9 cellular contexts compared by ENCODE assay signal in the genomic region with DNA sequence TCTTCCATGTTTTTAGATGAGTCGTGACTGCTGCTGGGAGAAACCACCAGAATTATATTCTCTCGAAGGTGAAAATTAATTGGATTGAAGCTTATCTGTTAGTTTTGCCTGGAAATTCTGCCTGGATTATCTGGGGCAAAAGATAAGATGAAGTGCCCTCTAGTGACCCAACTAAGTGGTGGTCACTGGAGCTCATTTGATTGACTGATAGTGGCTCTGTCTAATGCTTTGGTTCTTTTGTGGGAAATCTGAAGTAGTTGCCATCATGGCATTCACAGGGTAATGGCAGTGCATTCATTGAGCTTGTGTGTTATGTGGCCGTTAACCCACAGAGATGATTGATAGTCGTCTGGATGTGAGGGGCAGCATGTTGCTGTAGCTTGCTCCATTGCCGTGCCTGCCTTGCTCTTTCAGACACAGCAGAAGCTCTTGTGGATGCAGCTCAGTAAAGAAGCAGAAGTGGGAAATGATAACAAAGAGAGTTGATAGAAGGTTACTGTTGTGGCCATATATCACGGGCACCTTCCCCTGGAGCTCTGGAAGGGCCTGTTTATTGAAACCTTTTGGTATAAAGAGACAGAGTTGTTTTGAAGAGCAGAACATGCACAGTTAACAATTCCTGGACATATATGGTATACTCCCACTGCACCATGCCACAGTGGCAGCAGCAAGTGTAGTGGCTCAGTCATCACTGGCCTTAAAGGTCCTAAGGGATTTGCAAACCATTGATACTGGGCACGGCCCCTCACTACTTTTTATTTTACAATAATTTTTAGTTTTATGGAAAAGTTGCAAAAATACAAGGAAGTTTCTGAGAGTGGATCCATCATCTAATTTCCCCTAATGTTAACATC. TPM values are rescaled to one million over a fixed set of nuclear protein-coding genes. Genes with fewer than 3 reads are reported as not detected.
A peak's percentile ranks its signal among the peaks of the same experiment; 100 is the strongest.
DNase-seq lines count a peak whose midpoint lies in the region; ATAC-seq and TF ChIP-seq lines count a peak whose summit lies in the region.
"Had no signal": no experiment of that assay in that cellular context is flagged by ENCODE, and none has a peak within 500 bp of the region (broad histone marks: within the 10 kb centered on the region; RNA-seq: fewer than 3 reads in every experiment).

No MANE protein-coding gene starts in this region.

- H3K23ac ChIP-seq in IMR-90 (ENCODE audit: low read depth, low read length): no peak overlapping the region

- no peak overlapping the region for H4K5ac ChIP-seq in IMR-90 (ENCODE audit: low read depth, low read length)

- ATAC-seq in IMR-90 (ENCODE audit: low read depth) (peak; percentile 69), HG02852 (IDR thresholded peaks at IDR 0.05; ENCODE audit: unreplicated experiment) (no peak), aorta (ENCODE audit: low FRiP score) (no peak), left lung (no peak)

- H3K14ac ChIP-seq in IMR-90 (replicated peaks; ENCODE audit: low read depth, low read length): no peak overlapping the region

- H2BK120ac ChIP-seq in IMR-90 (ENCODE audit: low read depth, low read length): no peak overlapping the region

- peak overlapping the region; percentile 3 for H2AK9ac ChIP-seq in IMR-90 (replicated peaks; ENCODE audit: low read depth, low read length, poor library complexity)

- no TSS peak for BruUV-seq in IMR-90 (replicated peaks; lab: Mats Ljungman, UMichigan)

- H3K4me2 ChIP-seq in IMR-90 (ENCODE audit: low read depth, low read length): no peak overlapping the region

- H2BK5ac ChIP-seq in IMR-90 (ENCODE audit: low read depth, low read length, poor library complexity, severe bottlenecking): no peak overlapping the region

- no peak overlapping the region for H2BK15ac ChIP-seq in IMR-90 (ENCODE audit: low read depth, low read length)

- no peak overlapping the region for H3K4me3 ChIP-seq in AG10803 (ENCODE audit: low read length)
- no peak overlapping the region for H3K4me3 ChIP-seq in IMR-90 (ENCODE audit: insufficient read depth, low read depth, low read length)
- H3K4me3 ChIP-seq in astrocyte of the spinal cord (ENCODE audit: low read depth, low read length): no peak overlapping the region
- no peak overlapping the region for H3K4me3 ChIP-seq in liver (ENCODE audit: low read depth in 1 of 3, low read length in 3 of 3)
- H3K4me3 ChIP-seq in aorta (ENCODE audit: low read length in 2 of 2): no peak overlapping the region
- no peak overlapping the region for H3K4me3 ChIP-seq in left lung

- in situ Hi-C loops in IMR-90 (cut with MboI; ENCODE audit: low sequenced_read_pairs) (no loop called here), astrocyte of the spinal cord (cut with HindIII; ENCODE audit: low sequenced_read_pairs) (no loop called here)

- H3K27me3 ChIP-seq in IMR-90 (ENCODE audit: control insufficient read depth, insufficient read depth, low read length) (no peaks in the 10 kb centered on the region), liver (ENCODE audit: control insufficient read depth in 4 of 4, insufficient read depth in 4 of 4, low read length in 3 of 4) (no peaks in the 10 kb centered on the region), aorta (ENCODE audit: control insufficient read depth in 1 of 2, insufficient read depth in 2 of 2, low read length in 1 of 2) (no peaks in the 10 kb centered on the region), left lung (no peaks in the 10 kb centered on the region)

- dilution Hi-C loops in IMR-90 (cut with HindIII; ENCODE audit: low sequenced_read_pairs, unreplicated experiment): no loop called here

- H3K9ac ChIP-seq in IMR-90 (ENCODE audit: low read depth, low read length) (no peak overlapping the region), liver (ENCODE audit: low read depth in 1 of 2, low read length in 2 of 2) (no peak overlapping the region)

- TF ChIP-seq CTCF in AG10803 (conservative IDR thresholded peaks at IDR 0.05; ENCODE audit: low read length) (peak; percentile 46), IMR-90 (conservative IDR thresholded peaks at IDR 0.05; ENCODE audit: low read depth, low read length) (peak; percentile 35), astrocyte of the spinal cord (IDR thresholded peaks at IDR 0.05; ENCODE audit: low read depth, low read length) (peak; percentile 32), liver (IDR thresholded peaks at IDR 0.05; ENCODE audit: low read depth, low read length, missing input control) (peak; percentile 48), left lung (IDR thresholded peaks at IDR 0.05) (no peak)

- H2BK20ac ChIP-seq in IMR-90 (ENCODE audit: low read depth, low read length): no peak overlapping the region

- 37% methylated on average over 3 of the region's 7 CpGs; no CpG with 5 or more reads in 1 of the 2 experiments for WGBS in IMR-90 (ENCODE audit: extremely low coverage in 2 of 2, insufficient read length in 1 of 2), 2 experiments
- 50% methylated on average over 7 of the region's 7 CpGs for WGBS in liver
- WGBS in aorta, 2 donors: 43 to 48% methylated on average over 7 of the region's 7 CpGs

- intact Hi-C loops in IMR-90 (cut with micrococcal nuclease) (loop anchor here (1.0 kb wide), 1 partner anchor 168 kb away; no protein-coding TSS in a partner anchor), aorta (cut with DNase I) (no loop called here), left lung (cut with DNase I) (no loop called here)

- H4K8ac ChIP-seq in IMR-90 (ENCODE audit: low read depth in 2 of 2, low read length in 2 of 2): no peak overlapping the region

- H3K27ac ChIP-seq in IMR-90 (ENCODE audit: insufficient read depth, low read length) (no peak overlapping the region), liver (ENCODE audit: low read depth in 1 of 2, low read length in 2 of 2) (peak overlapping the region; percentile 48 to 49), aorta (ENCODE audit: low read depth in 1 of 2, low read length in 2 of 2) (no peak overlapping the region), left lung (no peak overlapping the region)

- no peak for TF ChIP-seq POLR2A in IMR-90 (IDR thresholded peaks at IDR 0.05; ENCODE audit: low read depth, low read length)

- no peak overlapping the region for H3K4ac ChIP-seq in IMR-90 (ENCODE audit: low read depth, low read length)

- DNase-seq in AG10803 (ENCODE audit: low read depth) (peak; percentile 5), IMR-90 (peak; percentile 10), astrocyte of the spinal cord (ENCODE audit: low read depth, low spot score) (no peak), AML-193 (lab: John Stamatoyannopoulos, UW) (no peak), aorta (no peak), left lung (no peak)
- DNase-seq: NCI-H1105 treated with DMSO at 0.1 percent for 48 hours had no signal

- CTCF ChIA-PET in IMR-90 (lab: Yijun Ruan, JAX): interaction anchor here (0.5 to 1.7 kb wide), 9 partner anchors 10 to 242 kb away, joined by 3 to 26 read pairs (median 3); no protein-coding TSS in a partner anchor

- no peak overlapping the region for H2AK5ac ChIP-seq in IMR-90 (ENCODE audit: low read depth, low read length)

- H3K9me3 ChIP-seq in IMR-90 (ENCODE audit: control insufficient read depth, insufficient read depth, low read length): no peaks in the 10 kb centered on the region
- no peaks in the 10 kb centered on the region for H3K9me3 ChIP-seq in liver (ENCODE audit: control insufficient read depth in 4 of 4, low read length in 3 of 4)
- H3K9me3 ChIP-seq in aorta (ENCODE audit: control insufficient read depth, low read length): no peaks in the 10 kb centered on the region
- H3K9me3 ChIP-seq in left lung: no peaks in the 10 kb centered on the region

- no peak overlapping the region for H4K91ac ChIP-seq in IMR-90 (ENCODE audit: insufficient read depth, low read depth, low read length)

- H2AFZ ChIP-seq in IMR-90 (replicated peaks; ENCODE audit: low read length, poor library complexity): no peak overlapping the region

- H3K4me1 ChIP-seq in IMR-90 (ENCODE audit: control insufficient read depth, insufficient read depth, low read length): no peaks in the 10 kb centered on the region
- H3K4me1 ChIP-seq in liver (ENCODE audit: control insufficient read depth in 4 of 4, insufficient read depth in 4 of 4, low read length in 3 of 4): peaks cover 2 to 21% (median 6%) of the 10 kb centered on the region in 4 donors
- H3K4me1 ChIP-seq in aorta (ENCODE audit: control insufficient read depth in 1 of 2, insufficient read depth in 2 of 2, low read length in 2 of 2): no peaks in the 10 kb centered on the region
- no peaks in the 10 kb centered on the region for H3K4me1 ChIP-seq in left lung

- no peaks in the 10 kb centered on the region for H3K79me1 ChIP-seq in IMR-90 (ENCODE audit: low read depth in 1 of 2, low read length in 2 of 2)

- no peaks in the 10 kb centered on the region for H3K36me3 ChIP-seq in IMR-90 (ENCODE audit: control insufficient read depth, insufficient read depth, low read length)
- H3K36me3 ChIP-seq in liver (ENCODE audit: control insufficient read depth in 4 of 4, insufficient read depth in 3 of 4, low read depth in 1 of 4, low read length in 3 of 4): peaks cover 0 to 16% (median 3%) of the 10 kb centered on the region in 4 donors
- H3K36me3 ChIP-seq in aorta (ENCODE audit: control insufficient read depth in 1 of 2, insufficient read depth in 2 of 2, low read length in 1 of 2): no peaks in the 10 kb centered on the region
- H3K36me3 ChIP-seq in left lung: no peaks in the 10 kb centered on the region

- no peak overlapping the region for H3K56ac ChIP-seq in IMR-90 (ENCODE audit: extremely low read depth, insufficient read depth, low read length)

- H3K18ac ChIP-seq in IMR-90 (ENCODE audit: low read depth, low read length): no peak overlapping the region

- peak; percentile 41; the same call in 1 of the 2 replicates for TF ChIP-seq RAD21 in IMR-90 (IDR thresholded peaks at IDR 0.05; ENCODE audit: low read length)
- TF ChIP-seq RAD21 in liver (IDR thresholded peaks at IDR 0.05): peak; percentile 80 to 82

- no peaks in the 10 kb centered on the region for H3K9me1 ChIP-seq in IMR-90 (ENCODE audit: insufficient read depth, low read length)

- POLR2A ChIA-PET in IMR-90 (lab: Charles Lee; ENCODE audit: unreplicated experiment): interaction anchor here (1.0 kb wide), 1 partner anchor 164 kb away, joined by 3 read pairs; no protein-coding TSS in a partner anchor

- H4K20me1 ChIP-seq in IMR-90 (ENCODE audit: insufficient read depth, low read length): no peaks in the 10 kb centered on the region

RNA-seq across cellular contexts. Expression of gene CXADR, which starts 42.0 kb away (rescaled TPM):
- 0.83 and 1.1 TPM in 2 replicates for total RNA-seq in IMR-90 (2012; rRNA removed)
- polyA plus RNA-seq in IMR-90 (2012; rRNA removed): 0.21 and 0.26 TPM in 2 replicates
- polyA plus RNA-seq in IMR-90 (2012; cell fraction: cytosol; rRNA removed): 0.09 TPM in 2 replicates
- 0.02 and 0.08 TPM in 2 replicates for polyA plus RNA-seq in IMR-90 (2012; cell fraction: nucleus; rRNA removed; ENCODE audit: low replicate concordance)
- 10 to 100 TPM; 26.8 to 46.4 TPM for total RNA-seq in liver
- polyA plus RNA-seq in liver: 10 to 100 TPM in 1 of 2 donors, 1 to 10 TPM in 1; 8.5 to 26.3 TPM
- total RNA-seq in aorta: under 1 TPM; 0.52 to 0.63 TPM
- 1 to 10 TPM in 1 of 2 donors, not detected in 1; 1.3 TPM for polyA plus RNA-seq in aorta
- 10 to 100 TPM; 22.4 to 25.1 TPM for total RNA-seq in left lung

RNA-seq across cellular contexts. Expression of gene BTG3, which starts 57.9 kb away (rescaled TPM):
- total RNA-seq in IMR-90 (2012; rRNA removed) (22.4 and 29.2 TPM in 2 replicates), liver (10 to 100 TPM in 1 of 2 donors, 1 to 10 TPM in 1; 4.1 to 25.5 TPM), aorta (10 to 100 TPM; 22.4 to 38.3 TPM), left lung (10 to 100 TPM; 45.7 to 81.4 TPM)
- polyA plus RNA-seq in IMR-90 (2012; rRNA removed) (33.9 and 38.1 TPM in 2 replicates), liver (1 to 10 TPM; 4.8 to 6.3 TPM), aorta (10 to 100 TPM; 15.5 to 32.2 TPM)
- polyA plus RNA-seq in IMR-90 (2012; cell fraction: cytosol; rRNA removed): 14.1 and 27.6 TPM in 2 replicates
- polyA plus RNA-seq in IMR-90 (2012; cell fraction: nucleus; rRNA removed; ENCODE audit: low replicate concordance): 7.8 and 51.2 TPM in 2 replicates

Comparison
In these comparisons a context has a peak if more than half of its experiments do, and no peak if none do; other contexts are left out.
1. DNase-seq: peak in AG10803 (single experiment) and IMR-90 (single experiment); none in astrocyte of the spinal cord (single experiment), AML-193 (0 of 2), aorta (0 of 2) and left lung (0 of 2).
2. CTCF ChIP-seq: peak in AG10803 (single experiment), IMR-90 (single experiment), astrocyte of the spinal cord (single experiment) and liver (single experiment); none in left lung (0 of 2).
3. H3K27ac ChIP-seq: peak in liver (2 of 2); none in IMR-90 (single experiment), aorta (0 of 2) and left lung (0 of 2).
4. RNA of gene CXADR, which starts 42.0 kb away (total RNA-seq): 26.8 to 46.4 TPM in liver and 22.4 to 25.1 TPM in left lung; 0.83 to 1.1 TPM in IMR-90 and 0.52 to 0.63 TPM in aorta; every median in the first group is over 10 times any median in the second.